20 cellular contexts compared by ENCODE assay signal in the genomic region with DNA sequence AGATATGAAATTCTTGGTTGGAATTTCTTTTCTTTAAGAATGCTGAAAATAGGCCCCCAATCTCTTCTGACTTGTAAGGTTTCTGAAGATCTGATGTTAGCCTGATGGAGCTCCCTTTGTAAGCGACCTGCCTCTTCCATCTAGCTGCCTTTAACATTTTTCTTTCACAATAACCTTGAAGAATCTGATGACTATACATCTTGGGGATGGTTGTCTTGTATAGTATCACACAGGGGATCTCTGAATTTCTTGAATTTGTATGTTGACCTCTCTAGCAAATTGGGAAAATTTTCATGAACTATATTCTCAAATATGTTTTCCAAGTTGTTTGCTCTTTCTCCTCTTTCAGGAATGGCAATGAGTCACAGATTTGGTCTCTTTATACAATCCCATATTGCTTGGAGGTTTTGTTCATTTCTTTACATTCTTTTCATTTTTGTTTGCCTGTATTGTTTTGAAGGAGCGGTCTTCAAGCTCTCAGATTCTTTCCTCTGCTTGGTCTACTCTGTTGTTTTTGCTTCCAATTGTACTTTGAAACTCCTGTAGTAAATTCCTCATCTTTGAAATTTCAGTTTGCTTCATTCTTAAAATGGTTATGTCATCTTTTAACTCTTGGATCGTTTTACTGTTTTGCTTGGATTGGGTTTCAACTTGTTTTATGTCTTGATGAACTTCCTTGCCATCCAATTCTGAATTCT.
A peak's percentile ranks its signal among the peaks of the same experiment; 100 is the strongest.
DNase-seq lines count a peak whose midpoint lies in the region; ATAC-seq and TF ChIP-seq lines count a peak whose summit lies in the region.
"Had no signal": no experiment of that assay in that cellular context is flagged by ENCODE, and none has a peak within 500 bp of the region (broad histone marks: within the 10 kb centered on the region; RNA-seq: fewer than 3 reads in every experiment).

No MANE protein-coding gene starts in this region.

- DNase-seq in HCEC 1CT (peak; percentile 67), astrocyte of the cerebellum (ENCODE audit: low read depth) (peak; percentile 44), fibroblast of villous mesenchyme (ENCODE audit: low read depth) (peak; percentile 45), NCI-H1092 (lab: John Stamatoyannopoulos, UW) (no peak), lower leg skin (ENCODE audit: low spot score in 2 of 2) (no peak), NCI-H187 (lab: John Stamatoyannopoulos, UW) (no peak)
- DNase-seq: activated CD4-positive, alpha-beta T cell treated with anti-CD3 and anti-CD28 coated beads for 4 hours; activated T-cell treated with anti-CD3 and anti-CD28 coated beads, Interleukin-2, amount 50 U/mL, for 1 hour; COR-L47; glutamatergic neuron; H7; left colon; naive B cell; NCI-H1930; NCI-H774; right cardiac atrium; stimulated activated naive B cell treated with anti-CD40 and anti-IgM and Interleukin-4, amounts not matched to agents 10 μg/mL and 1 μg/mL and 100 μg/mL, for 72 hours; T-helper 9 cell had no signal

- TF ChIP-seq POLR2A in lower leg skin (IDR thresholded peaks at IDR 0.05) = no peak

- intact Hi-C loops in lower leg skin (cut with DNase I; ENCODE audit: low total_unique reads) = no loop called here

- no peak overlapping the region for H3K4me3 ChIP-seq in astrocyte of the cerebellum (ENCODE audit: low read depth, low read length)
- H3K4me3 ChIP-seq in fibroblast of villous mesenchyme (ENCODE audit: low read depth, low read length) = no peak overlapping the region
- no peak overlapping the region for H3K4me3 ChIP-seq in lower leg skin (ENCODE audit: low read depth, poor library complexity, severe bottlenecking)
- H3K4me3 ChIP-seq: vagina had no signal

- in situ Hi-C loops in astrocyte of the cerebellum (cut with HindIII; ENCODE audit: low sequenced_read_pairs) = no loop called here

- TF ChIP-seq CTCF in astrocyte of the cerebellum (IDR thresholded peaks at IDR 0.05; ENCODE audit: low read depth, low read length, missing control alignments) (no peak), fibroblast of villous mesenchyme (IDR thresholded peaks at IDR 0.05; ENCODE audit: insufficient read depth, low read depth, low read length) (no peak), lower leg skin (IDR thresholded peaks at IDR 0.05) (no peak)

- WGBS in lower leg skin, 2 donors = 47 to 49% methylated on average over 3 of the region's 3 CpGs

- ATAC-seq in HG03432 (IDR thresholded peaks at IDR 0.05; ENCODE audit: unreplicated experiment) = no peak
- ATAC-seq: left colon; right cardiac atrium; stimulated activated naive B cell treated with anti-CD40 and anti-IgM and Interleukin-4, amounts not matched to agents 10 μg/mL and 1 μg/mL and 100 μg/mL, for 72 hours had no signal

Comparison
In these comparisons a context has a peak if more than half of its experiments do, and no peak if none do; other contexts are left out.
1. DNase-seq: peak in HCEC 1CT (single experiment), astrocyte of the cerebellum (single experiment) and fibroblast of villous mesenchyme (single experiment); none in NCI-H1092 (single experiment), lower leg skin (0 of 2) and NCI-H187 (0 of 2).